Comparison of ENCODE assay signal across 10 cellular contexts in genomic region chr4:152265149-152265621, GRCh38.
A peak's percentile ranks its signal among the peaks of the same experiment; 100 is the strongest.
DNase-seq lines count a peak whose midpoint lies in the region; FAIRE-seq and TF ChIP-seq lines count a peak whose summit lies in the region.
"Had no signal": no experiment of that assay in that cellular context is flagged by ENCODE, and none has a peak within 500 bp of the region (broad histone marks: within the 10 kb centered on the region; RNA-seq: fewer than 3 reads in every experiment).

No MANE protein-coding gene starts in this region.

- H3K36me3 ChIP-seq in colonic mucosa = no peaks in the 10 kb centered on the region

- no peak overlapping the region for H3K4me3 ChIP-seq in colonic mucosa

- DNase-seq in H54 (ENCODE audit: insufficient read length, low spot score) = peak; percentile 20
- DNase-seq in OCI-M1 (lab: John Stamatoyannopoulos, UW) = peak; percentile 72
- DNase-seq in erythroblast (lab: John Stamatoyannopoulos, UW) = peak; percentile 7 to 24
- DNase-seq in smooth muscle cell of the brain vasculature (ENCODE audit: low read depth, low spot score) = peak; percentile 28
- no peak for DNase-seq in colonic mucosa
- DNase-seq in amniotic stem cell (lab: John Stamatoyannopoulos, UW) = no peak
- DNase-seq in D721Med (ENCODE audit: insufficient read length, low spot score) = no peak
- DNase-seq: activated naive CD4-positive, alpha-beta T cell treated with Interleukin-2 at 50 U/mL for 16 hours; NCI-H446 had no signal

- no peaks in the 10 kb centered on the region for H3K9me3 ChIP-seq in colonic mucosa

- H3K27me3 ChIP-seq in colonic mucosa = no peaks in the 10 kb centered on the region

- intact Hi-C loops in colonic mucosa (cut with DNase I) = no loop called here

- TF ChIP-seq CTCF in colonic mucosa (IDR thresholded peaks at IDR 0.05) (no peak), D721Med (IDR thresholded peaks at IDR 0.05; ENCODE audit: insufficient read depth, missing control alignments) (no peak)

- H3K4me1 ChIP-seq in colonic mucosa = no peaks in the 10 kb centered on the region

- H3K27ac ChIP-seq in colonic mucosa = no peak overlapping the region

- TF ChIP-seq POLR2A in H54 (IDR thresholded peaks at IDR 0.05; ENCODE audit: low read depth, low read length) (no peak), erythroblast (IDR thresholded peaks at IDR 0.05; ENCODE audit: low read length) (no peak)

- no peak overlapping the region for H3K9ac ChIP-seq in colonic mucosa (ENCODE audit: low read depth in 2 of 2, low read length in 2 of 2)

- FAIRE-seq in H54 (lab: Jason Lieb, UNC) (no peak), D721Med (lab: Jason Lieb, UNC) (no peak)
- FAIRE-seq: GM12892 had no signal

Comparison
In these comparisons a context has a peak if more than half of its experiments do, and no peak if none do; other contexts are left out.
1. DNase-seq: peak in H54 (single experiment), OCI-M1 (single experiment), erythroblast (2 of 2) and smooth muscle cell of the brain vasculature (single experiment); none in colonic mucosa (single experiment), amniotic stem cell (single experiment) and D721Med (single experiment).